In genomic region chr17:76611080-76611746, GRCh38 we compare ENCODE assay signal across 1 cellular context.
TF ChIP-seq lines count a peak whose summit lies in the region.

No MANE protein-coding gene starts in this region.

TF ChIP-seq in HepG2, 621 proteins besides CTCF, POLR2A, EP300 and RAD21:
- peak; percentile 17; the same call in 1 of the 2 replicates for TF ChIP-seq CEBPB (IDR thresholded peaks at IDR 0.05; ENCODE audit: borderline replicate concordance, low read depth, low read length)
- peak; percentile 44; the same call in 1 of the 2 replicates for TF ChIP-seq CEBPG (CRISPR knock-in tag; IDR thresholded peaks at IDR 0.05)
TF ChIP-seq in HepG2: peak in this region for 2; not testable (repeated sequence) for 619.
